ENCODE assay signal across 27 cellular contexts in the genomic region with DNA sequence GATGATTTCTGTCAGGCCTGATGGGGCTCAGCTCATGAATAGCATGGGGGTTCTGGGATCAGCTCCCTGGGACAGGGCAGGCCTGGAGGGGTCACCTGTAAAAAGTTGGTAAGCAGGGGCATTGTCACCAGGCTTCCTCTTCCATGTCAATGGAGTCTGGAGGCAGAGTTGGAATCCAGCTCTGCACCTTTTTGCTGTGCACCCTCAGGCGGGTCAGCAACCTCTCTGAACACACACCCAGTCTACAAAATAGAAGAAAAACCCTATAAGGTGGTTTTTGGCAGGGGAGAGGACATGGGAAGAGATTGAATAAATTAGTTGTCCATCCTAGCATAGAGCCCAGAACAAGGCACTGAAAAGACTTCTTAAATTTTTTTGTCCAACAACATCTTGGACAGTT.
"Had no signal": no experiment of that assay in that cellular context is flagged by ENCODE, and none has a peak within 500 bp of the region (broad histone marks: within the 10 kb centered on the region; RNA-seq: fewer than 3 reads in every experiment).

No MANE protein-coding gene starts in this region.

- H3K36me3 ChIP-seq: left lung, pancreas, prostate gland, sigmoid colon, spleen, tibial nerve, uterus had no signal

- H3K27me3 ChIP-seq: heart right ventricle, left lung, pancreas, sigmoid colon, tibial nerve, uterus had no signal

- H3K27me3 Mint-ChIP-seq: type B pancreatic cell had no signal

- H3K4me1 ChIP-seq: left lung, pancreas, prostate gland, uterus had no signal

- H3K4me3 Mint-ChIP-seq: mesothelial cell of epicardium; naive thymus-derived CD8-positive, alpha-beta T cell; nephron; neural crest cell; stimulated activated effector memory CD8-positive, alpha-beta T cell treated with anti-CD3 and anti-CD28 coated beads, Interleukin-12 subunit alpha, Interleukin-12 subunit beta, amount 100 ng/mL, for 72 hours; stimulated activated naive CD8-positive, alpha-beta T cell treated with anti-CD3 and anti-CD28 coated beads, Interleukin-15, Interleukin-2, amounts not matched to agents 100 ng/mL and 50 ng/mL, for 24 hours; type B pancreatic cell had no signal

- H3K36me3 Mint-ChIP-seq: naive thymus-derived CD8-positive, alpha-beta T cell; stimulated activated effector memory CD8-positive, alpha-beta T cell treated with anti-CD3 and anti-CD28 coated beads, Interleukin-12 subunit alpha, Interleukin-12 subunit beta, amount 100 ng/mL, for 72 hours had no signal

- ATAC-seq: left cardiac atrium; left lung; naive thymus-derived CD8-positive, alpha-beta T cell; pancreas; right cardiac atrium; stimulated activated effector memory CD8-positive, alpha-beta T cell treated with anti-CD3 and anti-CD28 coated beads, Interleukin-12 subunit alpha, Interleukin-12 subunit beta, amount 100 ng/mL, for 72 hours had no signal

- H3K27ac ChIP-seq: heart right ventricle, left lung, pancreas, prostate gland, sigmoid colon, spleen, tibial nerve, uterus had no signal

- H3K9me3 ChIP-seq: heart right ventricle, left lung, mucosa of descending colon, pancreas, prostate gland, sigmoid colon, spleen, tibial nerve, uterus had no signal

- H3K27ac Mint-ChIP-seq: mesothelial cell of epicardium; naive thymus-derived CD8-positive, alpha-beta T cell; nephron; stimulated activated effector memory CD8-positive, alpha-beta T cell treated with anti-CD3 and anti-CD28 coated beads, Interleukin-12 subunit alpha, Interleukin-12 subunit beta, amount 100 ng/mL, for 72 hours; stimulated activated naive CD8-positive, alpha-beta T cell treated with anti-CD3 and anti-CD28 coated beads, Interleukin-15, Interleukin-2, amounts not matched to agents 100 ng/mL and 50 ng/mL, for 24 hours; type B pancreatic cell had no signal

- DNase-seq: heart right ventricle; hippocampal formation; kidney glomerular epithelial cell; left cardiac atrium; left lung; mesendoderm; naive thymus-derived CD8-positive, alpha-beta T cell; nucleus accumbens; pancreas; posterior cingulate gyrus; retina; right cardiac atrium; sigmoid colon; spleen; stimulated activated CD4-positive, alpha-beta T cell treated with anti-CD3 and anti-CD28 coated beads, Interleukin-4, amount 100 ng/mL, for 24 hours; stimulated activated naive CD4-positive, alpha-beta T cell; uterus had no signal

- H3K4me1 Mint-ChIP-seq: stimulated activated effector memory CD8-positive, alpha-beta T cell treated with anti-CD3 and anti-CD28 coated beads, Interleukin-12 subunit alpha, Interleukin-12 subunit beta, amount 100 ng/mL, for 72 hours had no signal

- H3K9me3 Mint-ChIP-seq: mesothelial cell of epicardium; naive thymus-derived CD8-positive, alpha-beta T cell; nephron; neural crest cell; stimulated activated effector memory CD8-positive, alpha-beta T cell treated with anti-CD3 and anti-CD28 coated beads, Interleukin-12 subunit alpha, Interleukin-12 subunit beta, amount 100 ng/mL, for 72 hours; stimulated activated naive CD8-positive, alpha-beta T cell treated with anti-CD3 and anti-CD28 coated beads, Interleukin-15, Interleukin-2, amounts not matched to agents 100 ng/mL and 50 ng/mL, for 24 hours; type B pancreatic cell had no signal

- H3K4me3 ChIP-seq: heart right ventricle, left lung, lung, mucosa of descending colon, pancreas, prostate gland, sigmoid colon, spleen, tibial nerve, uterus had no signal
